ENCODE assay signal across 11 cellular contexts in the genomic region with DNA sequence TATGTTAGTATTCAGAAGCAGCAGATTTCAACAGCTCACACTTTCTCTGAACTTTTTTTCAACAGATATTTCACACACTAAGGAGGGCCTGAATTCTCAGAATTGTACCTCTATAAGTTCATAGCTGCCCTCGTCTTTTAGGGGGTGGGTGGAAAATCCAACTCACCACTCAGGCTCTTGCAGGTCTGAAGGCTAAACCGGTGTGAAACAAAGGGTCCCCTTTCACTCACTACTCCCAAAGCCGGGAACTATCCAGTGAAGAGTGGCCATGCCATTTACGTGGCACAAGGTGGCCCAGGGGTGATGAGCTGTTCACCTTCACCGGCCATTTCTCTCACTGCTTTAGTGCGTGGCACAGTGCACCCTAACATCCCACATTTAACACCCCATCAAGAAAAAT. TPM values are rescaled to one million over a fixed set of nuclear protein-coding genes. Genes with fewer than 3 reads are reported as not detected.
DNase-seq lines count a peak whose midpoint lies in the region; ATAC-seq, FAIRE-seq and TF ChIP-seq lines count a peak whose summit lies in the region.
"Had no signal": no experiment of that assay in that cellular context is flagged by ENCODE, and none has a peak within 500 bp of the region (broad histone marks: within the 10 kb centered on the region; RNA-seq: fewer than 3 reads in every experiment).

No MANE protein-coding gene starts in this region.

- H3K9me3 ChIP-seq in left ventricle myocardium inferior (replicated peaks) = no peaks in the 10 kb centered on the region
- H3K9me3 ChIP-seq in muscle layer of duodenum (ENCODE audit: control insufficient read depth in 1 of 2, low read length in 2 of 2) = no peaks in the 10 kb centered on the region

- H3K27me3 ChIP-seq in left ventricle myocardium inferior (ENCODE audit: low read depth) (no peaks in the 10 kb centered on the region), bronchial epithelial cell (ENCODE audit: control insufficient read depth, insufficient read depth, low read length) (no peaks in the 10 kb centered on the region), muscle layer of duodenum (ENCODE audit: low read depth, low read length) (no peaks in the 10 kb centered on the region)

- FAIRE-seq in bronchial epithelial cell (lab: Jason Lieb, UNC) = no peak

- intact Hi-C loops in left ventricle myocardium inferior (cut with micrococcal nuclease) (no loop called here), Right ventricle myocardium inferior (cut with DNase I) (loop anchor here (10.0 kb wide), 1 partner anchor 289 kb away; no protein-coding TSS in a partner anchor), left colon (cut with DNase I, micrococcal nuclease) (no loop called here)

- H3K9me3 Mint-ChIP-seq in immature natural killer cell = no peaks in the 10 kb centered on the region

- peaks cover 57% of the 10 kb centered on the region for H3K4me1 ChIP-seq in left ventricle myocardium inferior
- H3K4me1 ChIP-seq in muscle layer of duodenum (ENCODE audit: control insufficient read depth in 1 of 2, insufficient read depth in 2 of 2, low read length in 2 of 2) = peaks cover 6 to 25% of the 10 kb centered on the region in 2 donors

- DNase-seq in left ventricle myocardium inferior (no peak), Right ventricle myocardium inferior (ENCODE audit: missing footprints) (no peak), bronchial epithelial cell (ENCODE audit: low read depth) (peak; percentile 3), immature natural killer cell (no peak), DMS153 treated with DMSO at 0.1 percent for 48 hours (lab: John Stamatoyannopoulos, UW; ENCODE audit: unreplicated experiment) (no peak), left colon (no peak)
- DNase-seq: central memory CD4-positive, alpha-beta T cell; NCI-H524 had no signal

- H3K4me1 Mint-ChIP-seq in immature natural killer cell = peaks cover 20 to 21% of the 10 kb centered on the region in 2 donors

- H3K27me3 Mint-ChIP-seq in immature natural killer cell (ENCODE audit: low read depth in 3 of 3) = peaks cover 0 to 1% (median 0%) of the 10 kb centered on the region in 3 donors
- H3K27me3 Mint-ChIP-seq: activated CD8-positive, alpha-beta memory T cell treated with anti-CD3 and anti-CD28 coated beads, Interleukin-2, amount 10 ng/mL, durations not matched to agents 7 days and 5 days had no signal

- peak overlapping the region; percentile 71 for H3K27ac ChIP-seq in left ventricle myocardium inferior (replicated peaks)
- peak overlapping the region; percentile 72 for H3K27ac ChIP-seq in muscle layer of duodenum (ENCODE audit: low read length)

- peak overlapping the region in 2 of 5 donors; percentile 2 to 80 for H3K4me3 Mint-ChIP-seq in immature natural killer cell

- H3K36me3 ChIP-seq in left ventricle myocardium inferior = peaks cover 56% of the 10 kb centered on the region
- H3K36me3 ChIP-seq in bronchial epithelial cell (ENCODE audit: control insufficient read depth, insufficient read depth, low read length) = peaks cover 7% of the 10 kb centered on the region
- H3K36me3 ChIP-seq in muscle layer of duodenum (ENCODE audit: control insufficient read depth in 1 of 2, insufficient read depth in 2 of 2, low read length in 2 of 2) = peaks cover 23 to 31% of the 10 kb centered on the region in 2 donors

- TF ChIP-seq CTCF in left ventricle myocardium inferior (IDR thresholded peaks at IDR 0.05; ENCODE audit: borderline replicate concordance) (no peak), bronchial epithelial cell (IDR thresholded peaks at IDR 0.05; ENCODE audit: insufficient read depth, low read length, severe bottlenecking) (no peak)

- ATAC-seq in Right ventricle myocardium inferior (no peak), left colon (no peak), GM21381 (IDR thresholded peaks at IDR 0.05; ENCODE audit: unreplicated experiment) (no peak)

- H3K4me3 ChIP-seq in left ventricle myocardium inferior = peak overlapping the region; percentile 43
- no peak overlapping the region for H3K4me3 ChIP-seq in bronchial epithelial cell (ENCODE audit: low read depth, low read length)
- H3K4me3 ChIP-seq in muscle layer of duodenum (ENCODE audit: low read depth in 1 of 2, low read length in 2 of 2) = no peak overlapping the region

- H3K36me3 Mint-ChIP-seq in immature natural killer cell = peaks cover 12 to 45% (median 24%) of the 10 kb centered on the region in 3 donors

- peak overlapping the region in 3 of 6 donors; percentile 65 to 73 (median 70) for H3K27ac Mint-ChIP-seq in immature natural killer cell

RNA-seq across cellular contexts. Expression of a gene that starts 24.2 kb away (rescaled TPM):
- total RNA-seq in left ventricle myocardium inferior (40.2 TPM), Right ventricle myocardium inferior (32.2 TPM), bronchial epithelial cell (34.4 and 44.5 TPM in 2 replicates), left colon (10 to 100 TPM; 20.9 to 22.1 TPM)
- 10 to 100 TPM; 19.0 to 40.3 (median 23.5) TPM for polyA plus RNA-seq in immature natural killer cell
